In genomic region chr2:46873632-46874068, GRCh38 we compare ENCODE assay signal across 1 cellular context.
TF ChIP-seq lines count a peak whose summit lies in the region.

No MANE protein-coding gene starts in this region.

TF ChIP-seq in K562, 482 proteins besides CTCF, POLR2A, EP300 and RAD21 (continued from another document and continues in another):
- 0 out of 2 replicates have a peak, but pooled peaks have one; percentile 16 for TF ChIP-seq HES1 (IDR thresholded peaks at IDR 0.05; ENCODE audit: low read depth)
- peak; percentile 22; the same call in 1 of the 2 replicates for TF ChIP-seq ZNF316 (IDR thresholded peaks at IDR 0.05)
- peak; percentile 13; the same call in 1 of the 2 replicates for TF ChIP-seq TEAD4 (IDR thresholded peaks at IDR 0.05; ENCODE audit: low read length)
- TF ChIP-seq TEAD4 (CRISPR knock-in tag; IDR thresholded peaks at IDR 0.05; ENCODE audit: borderline replicate concordance), result no peak
- peak; percentile 46; the same call in 1 of the 2 replicates for TF ChIP-seq BHLHE40 (IDR thresholded peaks at IDR 0.05; ENCODE audit: low read length)
- TF ChIP-seq FOSL1 (tag; conservative IDR thresholded peaks at IDR 0.05), result peak; percentile 99
- peak; percentile 45 for TF ChIP-seq CBFA2T3 (IDR thresholded peaks at IDR 0.05)
- peak; percentile 19; the same call in 1 of the 2 replicates for TF ChIP-seq SPI1 (IDR thresholded peaks at IDR 0.05; ENCODE audit: borderline replicate concordance, low read depth, low read length)
- no peak for TF ChIP-seq KDM4B (IDR thresholded peaks at IDR 0.05; ENCODE audit: borderline replicate concordance in 2 of 2, low read depth in 1 of 2)
- TF ChIP-seq MEIS2 (IDR thresholded peaks at IDR 0.05; ENCODE audit: partially characterized antibody), result peak; percentile 6
- TF ChIP-seq C11orf30 (IDR thresholded peaks at IDR 0.05; ENCODE audit: low read depth), result 0 out of 2 replicates have a peak, but pooled peaks have one; percentile 35
- peak; percentile 55; the same call in 1 of the 2 replicates for TF ChIP-seq PKNOX1 (IDR thresholded peaks at IDR 0.05)
- peak; percentile 29; the same call in 1 of the 2 replicates for TF ChIP-seq VEZF1 (CRISPR knock-in tag; IDR thresholded peaks at IDR 0.05)
- TF ChIP-seq E2F6 (IDR thresholded peaks at IDR 0.05; ENCODE audit: borderline replicate concordance in 1 of 2, extremely low read depth in 1 of 2, insufficient read depth in 1 of 2, insufficient read length in 1 of 2, low read depth in 1 of 2, low read length in 1 of 2, poor library complexity in 1 of 2, severe bottlenecking in 1 of 2), result peak; percentile 31 to 35
- no peak for TF ChIP-seq ZFP91 (CRISPR knock-in tag; IDR thresholded peaks at IDR 0.05)
- no peak for TF ChIP-seq ZBED1 (IDR thresholded peaks at IDR 0.05)
- no peak for TF ChIP-seq ZNF76 (CRISPR knock-in tag; IDR thresholded peaks at IDR 0.05; ENCODE audit: borderline replicate concordance)
- TF ChIP-seq MGA (IDR thresholded peaks at IDR 0.05), result peak; percentile 77
- peak; percentile 31 for TF ChIP-seq CXXC5 (CRISPR knock-in tag; IDR thresholded peaks at IDR 0.05)
- TF ChIP-seq JUN (IDR thresholded peaks at IDR 0.05; ENCODE audit: borderline replicate concordance, low read depth, low read length), result peak; percentile 96
- no peak for TF ChIP-seq JUN (CRISPR knock-in tag; IDR thresholded peaks at IDR 0.05; ENCODE audit: borderline replicate concordance)
- no peak for TF ChIP-seq ZBTB26 (CRISPR knock-in tag; IDR thresholded peaks at IDR 0.05)
- TF ChIP-seq BCOR (IDR thresholded peaks at IDR 0.05), result no peak
- no peak for TF ChIP-seq RUNX1 (IDR thresholded peaks at IDR 0.05; ENCODE audit: low read depth)
- TF ChIP-seq AFF1 (IDR thresholded peaks at IDR 0.05; ENCODE audit: low read depth in 1 of 2, partially characterized antibody in 2 of 2), result no peak
- peak; percentile 74 for TF ChIP-seq FOS (IDR thresholded peaks at IDR 0.05; ENCODE audit: extremely low read depth, insufficient read length)
- TF ChIP-seq SMAD4 (CRISPR knock-in tag; conservative IDR thresholded peaks at IDR 0.05), result 0 out of 2 replicates have a peak, but pooled peaks have one; percentile 12
- TF ChIP-seq NRF1 (conservative IDR thresholded peaks at IDR 0.05 in 1 of 2, IDR thresholded peaks at IDR 0.05 in 1 of 2), result peak; percentile 42 to 46; a peak in 2 of 4 replicates
- peak; percentile 64 for TF ChIP-seq NFE2 (IDR thresholded peaks at IDR 0.05; ENCODE audit: low read depth)
